Comparison of ENCODE assay signal across 21 cellular contexts in the genomic region with DNA sequence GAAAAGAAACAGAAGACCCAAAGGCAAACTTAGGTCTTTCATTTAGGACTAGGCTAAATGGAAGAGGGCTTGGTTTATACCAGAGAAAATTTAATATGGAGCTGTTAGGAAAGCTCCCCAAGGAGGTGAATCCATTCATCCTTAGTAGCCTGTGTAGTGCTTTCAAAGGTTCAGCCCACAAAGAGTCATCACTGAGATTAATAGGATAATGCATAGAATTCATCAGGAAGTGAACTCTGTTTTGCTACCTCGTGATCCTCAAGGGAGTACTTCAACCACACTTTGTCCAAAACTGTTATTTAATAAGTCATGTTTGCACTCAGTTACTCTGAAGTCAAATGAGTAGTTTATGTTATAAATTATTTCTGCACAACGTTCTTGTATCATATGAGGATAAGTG. TPM values are rescaled to one million over a fixed set of nuclear protein-coding genes. Genes with fewer than 3 reads are reported as not detected.
DNase-seq lines count a peak whose midpoint lies in the region; ATAC-seq, FAIRE-seq and TF ChIP-seq lines count a peak whose summit lies in the region.
"Had no signal": no experiment of that assay in that cellular context is flagged by ENCODE, and none has a peak within 500 bp of the region (broad histone marks: within the 10 kb centered on the region; RNA-seq: fewer than 3 reads in every experiment).

No MANE protein-coding gene starts in this region.

- no peaks in the 10 kb centered on the region for H3K79me2 ChIP-seq in HCT116 (ENCODE audit: insufficient read depth, low read length)
- no peaks in the 10 kb centered on the region for H3K79me2 ChIP-seq in MM.1S (ENCODE audit: low read length)

- H3K4me3 ChIP-seq in HCT116 (replicated peaks in 1 of 2; ENCODE audit: low read depth in 1 of 2, low read length in 2 of 2) (no peak overlapping the region), epithelial cell of esophagus (ENCODE audit: low read length) (no peak overlapping the region), MM.1S (ENCODE audit: low read length) (no peak overlapping the region)
- H3K4me3 ChIP-seq: psoas muscle, tibial artery had no signal

- ATAC-seq in HCT116: no peak
- no peak for ATAC-seq in stimulated activated naive B cell treated with anti-CD40 and anti-IgM and Interleukin-4, amounts not matched to agents 10 μg/mL and 1 μg/mL and 100 μg/mL, for 72 hours (replicated peaks)
- ATAC-seq in activated CD8-positive, alpha-beta memory T cell treated with anti-CD3 and anti-CD28 coated beads, Interleukin-2, amount 10 ng/mL, durations not matched to agents 7 days and 5 days: no peak
- ATAC-seq: psoas muscle had no signal

- RAD21 ChIA-PET in HCT116 (lab: Charles Lee; ENCODE audit: low non-redundant PET in 1 of 2, low total read pairs in 2 of 2, uncharacterized antibody in 2 of 2, unreplicated experiment in 2 of 2): no interaction called here

- H3K4me2 ChIP-seq in HCT116 (ENCODE audit: low read length) (no peak overlapping the region), MM.1S (ENCODE audit: low read depth, low read length) (no peak overlapping the region)

- peaks cover 9 to 12% of the 10 kb centered on the region in 2 donors for H3K36me3 Mint-ChIP-seq in stimulated activated naive B cell treated with anti-CD40 and anti-IgM and Interleukin-4, amounts not matched to agents 10 μg/mL and 1 μg/mL and 100 μg/mL, for 72 hours
- H3K36me3 Mint-ChIP-seq in activated CD8-positive, alpha-beta memory T cell treated with anti-CD3 and anti-CD28 coated beads, Interleukin-2, amount 10 ng/mL, durations not matched to agents 7 days and 5 days: peaks cover 7% of the 10 kb centered on the region
- H3K36me3 Mint-ChIP-seq: activated naive CD8-positive, alpha-beta T cell treated with anti-CD3 and anti-CD28 coated beads for 36 hours; CD14-positive monocyte had no signal

- TF ChIP-seq RAD21 in HCT116 (IDR thresholded peaks at IDR 0.05; ENCODE audit: low read depth): no peak

- H3K9ac ChIP-seq in HCT116 (ENCODE audit: low read length): no peak overlapping the region
- H3K9ac ChIP-seq in MM.1S (ENCODE audit: low read length): no peak overlapping the region

- no peak for TF ChIP-seq POLR2A in HCT116 (IDR thresholded peaks at IDR 0.05; ENCODE audit: borderline replicate concordance, extremely low read depth, insufficient read depth, insufficient read length)

- H3K9me2 ChIP-seq in HCT116 (ENCODE audit: insufficient read depth): no peaks in the 10 kb centered on the region
- no peaks in the 10 kb centered on the region for H3K9me2 ChIP-seq in MM.1S (replicated peaks; ENCODE audit: insufficient read depth, low read length)

- H3K4me3 Mint-ChIP-seq in stimulated activated naive B cell treated with anti-CD40 and anti-IgM and Interleukin-4, amounts not matched to agents 10 μg/mL and 1 μg/mL and 100 μg/mL, for 72 hours: no peak overlapping the region
- no peak overlapping the region for H3K4me3 Mint-ChIP-seq in activated CD8-positive, alpha-beta memory T cell treated with anti-CD3 and anti-CD28 coated beads, Interleukin-2, amount 10 ng/mL, durations not matched to agents 7 days and 5 days
- H3K4me3 Mint-ChIP-seq: activated naive CD8-positive, alpha-beta T cell treated with anti-CD3 and anti-CD28 coated beads for 36 hours; CD14-positive monocyte; H9 had no signal

- H3K27me3 ChIP-seq in HCT116 (ENCODE audit: insufficient read depth, low read length) (no peaks in the 10 kb centered on the region), MM.1S (replicated peaks; ENCODE audit: insufficient read depth, low read length) (no peaks in the 10 kb centered on the region)
- H3K27me3 ChIP-seq: tibial artery had no signal

- H3K27ac ChIP-seq in HCT116 (ENCODE audit: low read depth, low read length): no peak overlapping the region
- H3K27ac ChIP-seq in MM.1S (ENCODE audit: low read length): no peak overlapping the region
- H3K27ac ChIP-seq: psoas muscle, tibial artery had no signal

- H4K20me1 ChIP-seq in HCT116 (ENCODE audit: insufficient read depth) (no peaks in the 10 kb centered on the region), MM.1S (ENCODE audit: insufficient read depth, low read length) (no peaks in the 10 kb centered on the region)

- DNase-seq in HCT116 (ENCODE audit: low read depth, low spot score) (no peak), RCC 7860 (ENCODE audit: low spot score) (peak; percentile 38), epithelial cell of esophagus (ENCODE audit: low read depth) (peak; percentile 62), stromal cell of bone marrow (ENCODE audit: low read depth) (peak; percentile 25), MM.1S (no peak)
- no peak for DNase-seq in stimulated activated naive B cell treated with anti-CD40 and anti-IgM and Interleukin-4, amounts not matched to agents 10 μg/mL and 1 μg/mL and 100 μg/mL, for 72 hours
- DNase-seq in activated CD8-positive, alpha-beta memory T cell treated with anti-CD3 and anti-CD28 coated beads, Interleukin-2, amount 10 ng/mL, durations not matched to agents 7 days and 5 days: no peak
- DNase-seq: activated CD4-positive, alpha-beta T cell treated with anti-CD3 and anti-CD28 coated beads, Interleukin-2, amount 50 U/mL, for 4 hours; activated naive CD8-positive, alpha-beta T cell treated with anti-CD3 and anti-CD28 coated beads for 36 hours; activated T-cell treated with anti-CD3 and anti-CD28 coated beads, Interleukin-2, amount 50 U/mL, for 48 hours; DMS79; H9; kidney glomerular epithelial cell; NCI-H2081; NCI-H69; psoas muscle; tibial artery had no signal

- H3K27ac Mint-ChIP-seq in stimulated activated naive B cell treated with anti-CD40 and anti-IgM and Interleukin-4, amounts not matched to agents 10 μg/mL and 1 μg/mL and 100 μg/mL, for 72 hours: no peak overlapping the region
- H3K27ac Mint-ChIP-seq in activated CD8-positive, alpha-beta memory T cell treated with anti-CD3 and anti-CD28 coated beads, Interleukin-2, amount 10 ng/mL, durations not matched to agents 7 days and 5 days: no peak overlapping the region
- H3K27ac Mint-ChIP-seq: activated naive CD8-positive, alpha-beta T cell treated with anti-CD3 and anti-CD28 coated beads for 36 hours; CD14-positive monocyte; H9 had no signal

- H3K27me3 Mint-ChIP-seq in stimulated activated naive B cell treated with anti-CD40 and anti-IgM and Interleukin-4, amounts not matched to agents 10 μg/mL and 1 μg/mL and 100 μg/mL, for 72 hours: no peaks in the 10 kb centered on the region
- H3K27me3 Mint-ChIP-seq in activated CD8-positive, alpha-beta memory T cell treated with anti-CD3 and anti-CD28 coated beads, Interleukin-2, amount 10 ng/mL, durations not matched to agents 7 days and 5 days: peaks cover 13% of the 10 kb centered on the region
- H3K27me3 Mint-ChIP-seq: activated naive CD8-positive, alpha-beta T cell treated with anti-CD3 and anti-CD28 coated beads for 36 hours had no signal

- H2AFZ ChIP-seq in HCT116 (ENCODE audit: low read depth, low read length, poor library complexity, severe bottlenecking) (peak overlapping the region; percentile 32), MM.1S (ENCODE audit: low read length) (no peak overlapping the region)

- H3K9me3 Mint-ChIP-seq in stimulated activated naive B cell treated with anti-CD40 and anti-IgM and Interleukin-4, amounts not matched to agents 10 μg/mL and 1 μg/mL and 100 μg/mL, for 72 hours: peaks cover 12 to 16% of the 10 kb centered on the region in 2 donors
- no peaks in the 10 kb centered on the region for H3K9me3 Mint-ChIP-seq in activated CD8-positive, alpha-beta memory T cell treated with anti-CD3 and anti-CD28 coated beads, Interleukin-2, amount 10 ng/mL, durations not matched to agents 7 days and 5 days (ENCODE audit: low read depth)

- H3K36me3 ChIP-seq in HCT116 (ENCODE audit: control insufficient read depth in 1 of 2, insufficient read depth in 2 of 2, low read length in 2 of 2) (no peaks in the 10 kb centered on the region), MM.1S (replicated peaks; ENCODE audit: insufficient read depth, low read length) (no peaks in the 10 kb centered on the region)
- H3K36me3 ChIP-seq: tibial artery had no signal

- CTCF ChIA-PET in HCT116 (lab: Charles Lee): no interaction called here
- CTCF ChIA-PET in activated CD8-positive, alpha-beta memory T cell treated with anti-CD3 and anti-CD28 coated beads, Interleukin-2, amount 10 ng/mL, durations not matched to agents 7 days and 5 days (lab: Charles Lee): no interaction called here

- peak; percentile 76 for FAIRE-seq in RCC 7860 (lab: Jason Lieb, UNC)
- FAIRE-seq: GM19239 had no signal

- no peaks in the 10 kb centered on the region for H3F3A ChIP-seq in MM.1S (ENCODE audit: insufficient read depth, low read length)

- peaks cover 19 to 45% of the 10 kb centered on the region in 2 donors for H3K4me1 Mint-ChIP-seq in stimulated activated naive B cell treated with anti-CD40 and anti-IgM and Interleukin-4, amounts not matched to agents 10 μg/mL and 1 μg/mL and 100 μg/mL, for 72 hours
- H3K4me1 Mint-ChIP-seq in activated CD8-positive, alpha-beta memory T cell treated with anti-CD3 and anti-CD28 coated beads, Interleukin-2, amount 10 ng/mL, durations not matched to agents 7 days and 5 days: peaks cover 21% of the 10 kb centered on the region
- H3K4me1 Mint-ChIP-seq: H9 had no signal

- H3K9me3 ChIP-seq in HCT116 (ENCODE audit: control insufficient read depth in 1 of 2, insufficient read depth in 1 of 2, low read depth in 1 of 2, low read length in 2 of 2) (no peaks in the 10 kb centered on the region; a peak in 1 of 4 replicates), MM.1S (replicated peaks; ENCODE audit: insufficient read depth, low read length) (no peaks in the 10 kb centered on the region)
- H3K9me3 ChIP-seq: psoas muscle, tibial artery had no signal

- POLR2A ChIA-PET in HCT116 (lab: Charles Lee): no interaction called here

- TF ChIP-seq CTCF in HCT116 (IDR thresholded peaks at IDR 0.05 in 2 of 3, conservative IDR thresholded peaks at IDR 0.05 in 1 of 3; ENCODE audit: borderline replicate concordance in 1 of 3, insufficient read depth in 1 of 3, low read depth in 2 of 3, low read length in 2 of 3) (no peak), epithelial cell of esophagus (IDR thresholded peaks at IDR 0.05; ENCODE audit: insufficient read depth, low read depth, low read length, missing control alignments) (no peak), MM.1S (IDR thresholded peaks at IDR 0.05; ENCODE audit: low read length) (no peak)

- intact Hi-C loops in HCT116 (cut with micrococcal nuclease): no loop called here

- no peaks in the 10 kb centered on the region; a peak in 1 of 4 replicates for H3K4me1 ChIP-seq in HCT116 (ENCODE audit: control insufficient read depth in 1 of 2, insufficient read depth in 2 of 2, low read length in 2 of 2)
- no peaks in the 10 kb centered on the region for H3K4me1 ChIP-seq in MM.1S (ENCODE audit: low read length)
- H3K4me1 ChIP-seq: psoas muscle, tibial artery had no signal

- no TSS peak for BruUV-seq in HCT116 (replicated peaks; lab: Mats Ljungman, UMichigan)

TF ChIP-seq in HCT116, 20 proteins besides CTCF, POLR2A, EP300 and RAD21 (continues in another document):
- no peak for TF ChIP-seq EGR1 (IDR thresholded peaks at IDR 0.05; ENCODE audit: low read depth)

RNA-seq across cellular contexts. Expression of gene MMP7, which starts 43.3 kb away (rescaled TPM):
- total RNA-seq in HCT116 (2021; ENCODE audit: unreplicated experiment): 0.61 TPM
- 0.39 and 1.0 TPM in 2 replicates for polyA plus RNA-seq in HCT116 (2012)
- not detected for total RNA-seq in activated CD8-positive, alpha-beta memory T cell treated with anti-CD3 and anti-CD28 coated beads, Interleukin-2, amount 10 ng/mL, durations not matched to agents 7 days and 5 days
- total RNA-seq: activated naive CD8-positive, alpha-beta T cell treated with anti-CD3 and anti-CD28 coated beads for 36 hours; bronchial epithelial cell; H9; psoas muscle had no signal
- polyA plus RNA-seq: CD14-positive monocyte, neural cell had no signal

RNA-seq across cellular contexts. Expression of gene MMP20, which starts 51.3 kb away (rescaled TPM):
- total RNA-seq in HCT116 (2021; ENCODE audit: unreplicated experiment): 0.30 TPM
- 0.04 TPM in 1 of 2 replicates, not detected in the other for polyA plus RNA-seq in HCT116 (2012)
- total RNA-seq in activated CD8-positive, alpha-beta memory T cell treated with anti-CD3 and anti-CD28 coated beads, Interleukin-2, amount 10 ng/mL, durations not matched to agents 7 days and 5 days: not detected
- total RNA-seq: activated naive CD8-positive, alpha-beta T cell treated with anti-CD3 and anti-CD28 coated beads for 36 hours; bronchial epithelial cell; H9; psoas muscle had no signal
- polyA plus RNA-seq: CD14-positive monocyte, neural cell, psoas muscle had no signal

Comparison
In these comparisons a context has a peak if more than half of its experiments do, and no peak if none do; other contexts are left out.
1. DNase-seq: peak in RCC 7860 (single experiment), epithelial cell of esophagus (single experiment) and stromal cell of bone marrow (single experiment); none in HCT116 (single experiment), stimulated activated naive B cell treated with anti-CD40 and anti-IgM and Interleukin-4, amounts not matched to agents 10 μg/mL and 1 μg/mL and 100 μg/mL, for 72 hours (single experiment), activated CD8-positive, alpha-beta memory T cell treated with anti-CD3 and anti-CD28 coated beads, Interleukin-2, amount 10 ng/mL, durations not matched to agents 7 days and 5 days (single experiment) and MM.1S (single experiment).